Comparison of ENCODE assay signal across 1 cellular context in genomic region chr3:50292159-50292923, GRCh38.
TF ChIP-seq lines count a peak whose summit lies in the region.

A gene with protein sequence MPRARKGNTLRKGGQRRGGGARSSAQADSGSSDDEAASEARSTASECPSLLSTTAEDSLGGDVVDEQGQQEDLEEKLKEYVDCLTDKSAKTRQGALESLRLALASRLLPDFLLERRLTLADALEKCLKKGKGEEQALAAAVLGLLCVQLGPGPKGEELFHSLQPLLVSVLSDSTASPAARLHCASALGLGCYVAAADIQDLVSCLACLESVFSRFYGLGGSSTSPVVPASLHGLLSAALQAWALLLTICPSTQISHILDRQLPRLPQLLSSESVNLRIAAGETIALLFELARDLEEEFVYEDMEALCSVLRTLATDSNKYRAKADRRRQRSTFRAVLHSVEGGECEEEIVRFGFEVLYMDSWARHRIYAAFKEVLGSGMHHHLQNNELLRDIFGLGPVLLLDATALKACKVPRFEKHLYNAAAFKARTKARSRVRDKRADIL (minus strand): TSS chr3:50292429. CDS start chr3:50292274, 155 bp downstream.

TF ChIP-seq in GM12878, 131 proteins besides CTCF, POLR2A, EP300 and RAD21 (continued from another document and continues in another):
- TF ChIP-seq ATF2 (IDR thresholded peaks at IDR 0.05; ENCODE audit: low read length) (no peak), TCF12 (IDR thresholded peaks at IDR 0.05; ENCODE audit: low read depth, low read length) (no peak), RCOR1 (conservative IDR thresholded peaks at IDR 0.05; ENCODE audit: low read depth, low read length) (no peak), NBN (IDR thresholded peaks at IDR 0.05) (peak; percentile 71), CREM (IDR thresholded peaks at IDR 0.05; ENCODE audit: low read depth) (peak; percentile 100), NR2F1 (conservative IDR thresholded peaks at IDR 0.05) (peak; percentile 52; the same call in 1 of the 2 replicates), LARP7 (IDR thresholded peaks at IDR 0.05) (peak; percentile 96), ZNF207 (IDR thresholded peaks at IDR 0.05; ENCODE audit: borderline replicate concordance) (peak; percentile 90; the same call in 1 of the 2 replicates), EGR1 (IDR thresholded peaks at IDR 0.05; ENCODE audit: borderline replicate concordance in 1 of 2, low read depth in 2 of 2, low read length in 2 of 2) (peak; percentile 14; a peak in 2 of 3 replicates), POLR2AphosphoS2 (IDR thresholded peaks at IDR 0.05; ENCODE audit: low read depth, low read length) (peak; percentile 69; the same call in 1 of the 2 replicates), IKZF2 (IDR thresholded peaks at IDR 0.05) (no peak; a peak in 1 of 4 replicates), RFX5 (IDR thresholded peaks at IDR 0.05; ENCODE audit: low read depth, low read length) (peak; percentile 53; the same call in 1 of the 2 replicates), NKRF (conservative IDR thresholded peaks at IDR 0.05) (peak; percentile 87), BACH1 (IDR thresholded peaks at IDR 0.05; ENCODE audit: borderline replicate concordance) (peak; percentile 57; the same call in 1 of the 2 replicates), POU2F2 (IDR thresholded peaks at IDR 0.05; ENCODE audit: borderline replicate concordance, low read depth, low read length) (peak; percentile 66; the same call in 1 of the 3 replicates), SP1 (IDR thresholded peaks at IDR 0.05; ENCODE audit: low read depth, low read length) (peak; percentile 88), SIN3A (IDR thresholded peaks at IDR 0.05; ENCODE audit: low read depth, low read length) (peak; percentile 91; the same call in 1 of the 2 replicates), ATF3 (IDR thresholded peaks at IDR 0.05; ENCODE audit: borderline replicate concordance, extremely low read depth, low read depth, low read length) (peak; percentile 80), SMAD5 (IDR thresholded peaks at IDR 0.05; ENCODE audit: low read depth) (peak; percentile 38; the same call in 1 of the 2 replicates), CREB1 (IDR thresholded peaks at IDR 0.05; ENCODE audit: low read depth) (peak; percentile 99), RELA (IDR thresholded peaks at IDR 0.05; ENCODE audit: borderline replicate concordance, partially characterized antibody) (peak; percentile 90), TAF1 (IDR thresholded peaks at IDR 0.05; ENCODE audit: borderline replicate concordance, low read depth, low read length) (peak; percentile 65; the same call in 1 of the 2 replicates), ESRRA (IDR thresholded peaks at IDR 0.05; ENCODE audit: low read length) (peak; percentile 78; the same call in 1 of the 2 replicates), ZNF687 (IDR thresholded peaks at IDR 0.05) (0 out of 2 replicates have a peak, but pooled peaks have one; percentile 30), NRF1 (conservative IDR thresholded peaks at IDR 0.05; ENCODE audit: low read depth, low read length) (peak; percentile 35; the same call in 1 of the 2 replicates), MAX (IDR thresholded peaks at IDR 0.05; ENCODE audit: low read depth, low read length) (peak; percentile 83), ZNF384 (IDR thresholded peaks at IDR 0.05; ENCODE audit: borderline replicate concordance, low read depth, low read length) (0 out of 2 replicates have a peak, but pooled peaks have one; percentile 11), CBFB (IDR thresholded peaks at IDR 0.05; ENCODE audit: low read depth) (no peak; the same call in 1 of the 2 replicates), BRCA1 (IDR thresholded peaks at IDR 0.05; ENCODE audit: low read depth, low read length) (0 out of 2 replicates have a peak, but pooled peaks have one; percentile 21)
- TF ChIP-seq, protein P1, sequence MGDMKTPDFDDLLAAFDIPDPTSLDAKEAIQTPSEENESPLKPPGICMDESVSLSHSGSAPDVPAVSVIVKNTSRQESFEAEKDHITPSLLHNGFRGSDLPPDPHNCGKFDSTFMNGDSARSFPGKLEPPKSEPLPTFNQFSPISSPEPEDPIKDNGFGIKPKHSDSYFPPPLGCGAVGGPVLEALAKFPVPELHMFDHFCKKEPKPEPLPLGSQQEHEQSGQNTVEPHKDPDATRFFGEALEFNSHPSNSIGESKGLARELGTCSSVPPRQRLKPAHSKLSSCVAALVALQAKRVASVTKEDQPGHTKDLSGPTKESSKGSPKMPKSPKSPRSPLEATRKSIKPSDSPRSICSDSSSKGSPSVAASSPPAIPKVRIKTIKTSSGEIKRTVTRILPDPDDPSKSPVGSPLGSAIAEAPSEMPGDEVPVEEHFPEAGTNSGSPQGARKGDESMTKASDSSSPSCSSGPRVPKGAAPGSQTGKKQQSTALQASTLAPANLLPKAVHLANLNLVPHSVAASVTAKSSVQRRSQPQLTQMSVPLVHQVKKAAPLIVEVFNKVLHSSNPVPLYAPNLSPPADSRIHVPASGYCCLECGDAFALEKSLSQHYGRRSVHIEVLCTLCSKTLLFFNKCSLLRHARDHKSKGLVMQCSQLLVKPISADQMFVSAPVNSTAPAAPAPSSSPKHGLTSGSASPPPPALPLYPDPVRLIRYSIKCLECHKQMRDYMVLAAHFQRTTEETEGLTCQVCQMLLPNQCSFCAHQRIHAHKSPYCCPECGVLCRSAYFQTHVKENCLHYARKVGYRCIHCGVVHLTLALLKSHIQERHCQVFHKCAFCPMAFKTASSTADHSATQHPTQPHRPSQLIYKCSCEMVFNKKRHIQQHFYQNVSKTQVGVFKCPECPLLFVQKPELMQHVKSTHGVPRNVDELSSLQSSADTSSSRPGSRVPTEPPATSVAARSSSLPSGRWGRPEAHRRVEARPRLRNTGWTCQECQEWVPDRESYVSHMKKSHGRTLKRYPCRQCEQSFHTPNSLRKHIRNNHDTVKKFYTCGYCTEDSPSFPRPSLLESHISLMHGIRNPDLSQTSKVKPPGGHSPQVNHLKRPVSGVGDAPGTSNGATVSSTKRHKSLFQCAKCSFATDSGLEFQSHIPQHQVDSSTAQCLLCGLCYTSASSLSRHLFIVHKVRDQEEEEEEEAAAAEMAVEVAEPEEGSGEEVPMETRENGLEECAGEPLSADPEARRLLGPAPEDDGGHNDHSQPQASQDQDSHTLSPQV (IDR thresholded peaks at IDR 0.05): no peak
- TF ChIP-seq, protein P2, sequence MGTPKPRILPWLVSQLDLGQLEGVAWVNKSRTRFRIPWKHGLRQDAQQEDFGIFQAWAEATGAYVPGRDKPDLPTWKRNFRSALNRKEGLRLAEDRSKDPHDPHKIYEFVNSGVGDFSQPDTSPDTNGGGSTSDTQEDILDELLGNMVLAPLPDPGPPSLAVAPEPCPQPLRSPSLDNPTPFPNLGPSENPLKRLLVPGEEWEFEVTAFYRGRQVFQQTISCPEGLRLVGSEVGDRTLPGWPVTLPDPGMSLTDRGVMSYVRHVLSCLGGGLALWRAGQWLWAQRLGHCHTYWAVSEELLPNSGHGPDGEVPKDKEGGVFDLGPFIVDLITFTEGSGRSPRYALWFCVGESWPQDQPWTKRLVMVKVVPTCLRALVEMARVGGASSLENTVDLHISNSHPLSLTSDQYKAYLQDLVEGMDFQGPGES (IDR thresholded peaks at IDR 0.05): no peak
- TF ChIP-seq, protein P3, sequence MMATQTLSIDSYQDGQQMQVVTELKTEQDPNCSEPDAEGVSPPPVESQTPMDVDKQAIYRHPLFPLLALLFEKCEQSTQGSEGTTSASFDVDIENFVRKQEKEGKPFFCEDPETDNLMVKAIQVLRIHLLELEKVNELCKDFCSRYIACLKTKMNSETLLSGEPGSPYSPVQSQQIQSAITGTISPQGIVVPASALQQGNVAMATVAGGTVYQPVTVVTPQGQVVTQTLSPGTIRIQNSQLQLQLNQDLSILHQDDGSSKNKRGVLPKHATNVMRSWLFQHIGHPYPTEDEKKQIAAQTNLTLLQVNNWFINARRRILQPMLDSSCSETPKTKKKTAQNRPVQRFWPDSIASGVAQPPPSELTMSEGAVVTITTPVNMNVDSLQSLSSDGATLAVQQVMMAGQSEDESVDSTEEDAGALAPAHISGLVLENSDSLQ (IDR thresholded peaks at IDR 0.05): peak; percentile 43; the same call in 1 of the 2 replicates
- TF ChIP-seq, protein P4, sequence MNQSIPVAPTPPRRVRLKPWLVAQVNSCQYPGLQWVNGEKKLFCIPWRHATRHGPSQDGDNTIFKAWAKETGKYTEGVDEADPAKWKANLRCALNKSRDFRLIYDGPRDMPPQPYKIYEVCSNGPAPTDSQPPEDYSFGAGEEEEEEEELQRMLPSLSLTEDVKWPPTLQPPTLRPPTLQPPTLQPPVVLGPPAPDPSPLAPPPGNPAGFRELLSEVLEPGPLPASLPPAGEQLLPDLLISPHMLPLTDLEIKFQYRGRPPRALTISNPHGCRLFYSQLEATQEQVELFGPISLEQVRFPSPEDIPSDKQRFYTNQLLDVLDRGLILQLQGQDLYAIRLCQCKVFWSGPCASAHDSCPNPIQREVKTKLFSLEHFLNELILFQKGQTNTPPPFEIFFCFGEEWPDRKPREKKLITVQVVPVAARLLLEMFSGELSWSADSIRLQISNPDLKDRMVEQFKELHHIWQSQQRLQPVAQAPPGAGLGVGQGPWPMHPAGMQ (IDR thresholded peaks at IDR 0.05; ENCODE audit: borderline replicate concordance): no peak
- TF ChIP-seq, protein P5, sequence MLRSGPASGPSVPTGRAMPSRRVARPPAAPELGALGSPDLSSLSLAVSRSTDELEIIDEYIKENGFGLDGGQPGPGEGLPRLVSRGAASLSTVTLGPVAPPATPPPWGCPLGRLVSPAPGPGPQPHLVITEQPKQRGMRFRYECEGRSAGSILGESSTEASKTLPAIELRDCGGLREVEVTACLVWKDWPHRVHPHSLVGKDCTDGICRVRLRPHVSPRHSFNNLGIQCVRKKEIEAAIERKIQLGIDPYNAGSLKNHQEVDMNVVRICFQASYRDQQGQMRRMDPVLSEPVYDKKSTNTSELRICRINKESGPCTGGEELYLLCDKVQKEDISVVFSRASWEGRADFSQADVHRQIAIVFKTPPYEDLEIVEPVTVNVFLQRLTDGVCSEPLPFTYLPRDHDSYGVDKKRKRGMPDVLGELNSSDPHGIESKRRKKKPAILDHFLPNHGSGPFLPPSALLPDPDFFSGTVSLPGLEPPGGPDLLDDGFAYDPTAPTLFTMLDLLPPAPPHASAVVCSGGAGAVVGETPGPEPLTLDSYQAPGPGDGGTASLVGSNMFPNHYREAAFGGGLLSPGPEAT (IDR thresholded peaks at IDR 0.05; ENCODE audit: low read depth): peak; percentile 24; the same call in 1 of the 2 replicates
- TF ChIP-seq, protein P6, sequence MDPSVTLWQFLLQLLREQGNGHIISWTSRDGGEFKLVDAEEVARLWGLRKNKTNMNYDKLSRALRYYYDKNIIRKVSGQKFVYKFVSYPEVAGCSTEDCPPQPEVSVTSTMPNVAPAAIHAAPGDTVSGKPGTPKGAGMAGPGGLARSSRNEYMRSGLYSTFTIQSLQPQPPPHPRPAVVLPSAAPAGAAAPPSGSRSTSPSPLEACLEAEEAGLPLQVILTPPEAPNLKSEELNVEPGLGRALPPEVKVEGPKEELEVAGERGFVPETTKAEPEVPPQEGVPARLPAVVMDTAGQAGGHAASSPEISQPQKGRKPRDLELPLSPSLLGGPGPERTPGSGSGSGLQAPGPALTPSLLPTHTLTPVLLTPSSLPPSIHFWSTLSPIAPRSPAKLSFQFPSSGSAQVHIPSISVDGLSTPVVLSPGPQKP (IDR thresholded peaks at IDR 0.05; ENCODE audit: low read depth, low read length): peak; percentile 73; the same call in 1 of the 2 replicates
